ENCODE assay signal across 2 cellular contexts in genomic region chr6:24694198-24694597, GRCh38.
TF ChIP-seq lines count a peak whose summit lies in the region.

No MANE protein-coding gene starts in this region.

TF ChIP-seq in liver, 16 proteins besides CTCF, POLR2A, EP300 and RAD21:
- peak; percentile 45 for TF ChIP-seq FOXA2 (IDR thresholded peaks at IDR 0.05)
- no peak for TF ChIP-seq NR2F2 (IDR thresholded peaks at IDR 0.05)

TF ChIP-seq in HepG2, 621 proteins besides CTCF, POLR2A, EP300 and RAD21:
- TF ChIP-seq STAG1 (CRISPR knock-in tag; IDR thresholded peaks at IDR 0.05), result no peak
- no peak for TF ChIP-seq ZNF124 (CRISPR knock-in tag; IDR thresholded peaks at IDR 0.05)
- TF ChIP-seq PRPF4 (IDR thresholded peaks at IDR 0.05; ENCODE audit: low read depth, low read length, poor library complexity, severe bottlenecking), result no peak
- TF ChIP-seq SATB2 (CRISPR knock-in tag; IDR thresholded peaks at IDR 0.05), result no peak
- TF ChIP-seq CREBL2 (CRISPR knock-in tag; IDR thresholded peaks at IDR 0.05; ENCODE audit: borderline replicate concordance), result no peak
- no peak for TF ChIP-seq ZSCAN21 (CRISPR knock-in tag; IDR thresholded peaks at IDR 0.05; ENCODE audit: borderline replicate concordance)
